ENCODE assay signal across 1 cellular context in the genomic region with DNA sequence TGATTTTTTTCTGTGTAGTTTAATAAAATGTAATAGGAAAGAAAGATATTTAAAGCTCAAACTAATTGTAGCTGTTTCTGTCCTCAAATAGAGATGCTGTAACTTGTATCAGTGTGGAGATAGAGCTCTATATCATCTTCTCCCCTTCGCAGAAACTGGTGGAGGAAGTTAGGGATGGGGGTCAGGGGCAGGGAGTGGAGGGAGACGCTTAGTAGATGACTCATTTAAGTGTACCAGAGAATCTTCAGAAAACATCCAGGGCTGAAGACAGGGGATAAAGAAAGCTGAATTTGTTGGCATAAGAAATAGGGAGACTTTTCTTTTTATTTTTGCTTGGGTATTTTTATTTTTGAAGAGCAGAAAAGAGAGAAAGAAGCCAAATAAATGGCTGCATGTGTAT.
TF ChIP-seq lines count a peak whose summit lies in the region.

No MANE protein-coding gene starts in this region.

TF ChIP-seq in IMR-90, 13 proteins besides CTCF, POLR2A, EP300 and RAD21:
- no peak for TF ChIP-seq BHLHE40 (IDR thresholded peaks at IDR 0.05; ENCODE audit: low read depth, low read length)
- TF ChIP-seq SMC3 (IDR thresholded peaks at IDR 0.05; ENCODE audit: low read depth, low read length) = no peak
- TF ChIP-seq FOS (IDR thresholded peaks at IDR 0.05; ENCODE audit: low read depth, low read length) = 0 out of 2 replicates have a peak, but pooled peaks have one; percentile 16
- no peak for TF ChIP-seq RCOR1 (IDR thresholded peaks at IDR 0.05; ENCODE audit: insufficient replicate concordance, low read length)
- peak; percentile 71; the same call in 1 of the 2 replicates for TF ChIP-seq MAZ (IDR thresholded peaks at IDR 0.05; ENCODE audit: borderline replicate concordance, low read depth, low read length)
